ENCODE assay signal across 8 cellular contexts in the genomic region with DNA sequence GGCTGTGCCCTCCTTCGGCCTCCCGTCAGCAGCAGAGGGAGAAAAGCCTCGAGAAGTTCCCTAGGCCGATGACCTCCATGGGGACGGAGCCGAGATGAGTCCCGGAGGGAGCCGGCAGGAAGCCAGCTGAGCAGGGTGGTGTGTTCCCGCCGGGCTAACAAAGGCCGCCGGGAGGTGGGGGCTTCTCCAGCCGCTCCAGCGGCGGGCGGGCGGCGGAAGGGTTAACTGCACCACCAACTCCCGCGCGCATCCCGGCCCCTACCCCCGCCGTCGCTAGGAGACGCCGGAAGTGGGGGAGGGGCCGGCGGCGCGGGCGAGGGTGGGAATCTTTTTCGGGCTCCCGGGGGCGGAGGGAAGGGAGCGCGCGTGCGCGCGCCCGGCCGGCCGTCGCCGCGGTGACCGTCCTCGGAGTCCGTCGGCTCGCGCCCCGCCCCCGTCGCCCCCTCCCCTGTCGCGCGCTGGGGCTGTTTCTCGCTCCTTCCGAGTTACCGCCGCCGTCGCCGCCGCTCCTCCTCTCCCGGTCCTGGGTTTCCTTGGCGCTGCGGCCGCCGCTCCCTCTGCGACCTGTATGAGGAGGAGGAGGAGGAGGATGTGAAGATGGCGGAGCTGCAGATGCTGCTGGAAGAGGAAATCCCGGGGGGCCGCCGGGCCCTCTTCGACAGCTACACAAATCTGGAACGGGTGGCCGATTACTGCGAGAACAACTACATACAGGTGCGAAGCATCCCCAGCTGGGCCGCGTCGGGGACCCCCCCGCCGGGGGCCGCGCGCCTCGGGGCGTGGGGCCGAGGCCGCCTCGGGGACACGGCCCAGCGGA. TPM values are rescaled to one million over a fixed set of nuclear protein-coding genes. Genes with fewer than 3 reads are reported as not detected.
DNase-seq lines count a peak whose midpoint lies in the region; ATAC-seq and TF ChIP-seq lines count a peak whose summit lies in the region.

TSS of gene ABI2 (plus strand) at position 477 of the 817 bp plus-strand sequence. CDS start at position 598, 121 bp downstream.

- no peaks in the 10 kb centered on the region for H3K36me3 ChIP-seq in spleen

- no peaks in the 10 kb centered on the region for H3K27me3 ChIP-seq in spleen (replicated peaks in 1 of 7)

- peak within 1 kb of the TSS; percentile 76 for H3K27ac Mint-ChIP-seq in activated B cell treated with CpG ODN at 0.5 μM for 24 hours

- CTCF ChIA-PET in activated B cell treated with CpG ODN at 0.5 μM for 24 hours (lab: Charles Lee) = no interaction called here

- no peak for TF ChIP-seq POLR2A in spleen (IDR thresholded peaks at IDR 0.05)

- H3K36me3 Mint-ChIP-seq in activated B cell treated with CpG ODN at 0.5 μM for 24 hours (ENCODE audit: low read depth) = peaks cover 6% of the 10 kb centered on the region

- peak within 1 kb of the TSS; percentile 27 to 86 (median 83) for H3K27ac ChIP-seq in spleen

- no peaks in the 10 kb centered on the region for H3K9me3 ChIP-seq in spleen

- TF ChIP-seq CTCF in activated B cell treated with CpG ODN at 0.5 μM for 24 hours (IDR thresholded peaks at IDR 0.05) = no peak
- no peak for TF ChIP-seq CTCF in spleen (IDR thresholded peaks at IDR 0.05 in 8 of 11, conservative IDR thresholded peaks at IDR 0.05 in 3 of 11)

- no peaks in the 10 kb centered on the region for H3K27me3 Mint-ChIP-seq in activated B cell treated with CpG ODN at 0.5 μM for 24 hours

- POLR2A ChIA-PET in activated B cell treated with CpG ODN at 0.5 μM for 24 hours (lab: Charles Lee) = interaction anchor here (1.7 kb wide), 1 partner anchor 89 kb away, joined by 10 read pairs; the partner anchor contains the start of gene CYP20A1

- peak within 1 kb of the TSS; percentile 83 to 100 (median 98) for H3K4me3 ChIP-seq in spleen

- peak; percentile 53 for ATAC-seq in HG03039 (IDR thresholded peaks at IDR 0.05; ENCODE audit: unreplicated experiment)
- ATAC-seq in activated B cell treated with CpG ODN at 0.5 μM for 24 hours (ENCODE audit: low read depth) = peak; percentile 67

- intact Hi-C loops in activated B cell treated with CpG ODN at 0.5 μM for 24 hours (cut with micrococcal nuclease) (loop anchor here (1.0 to 10.0 kb wide), 3 partner anchors 90 to 413 kb away; partner anchors contain the start of genes CARF, NBEAL1 and WDR12), spleen (cut with DNase I; ENCODE audit: low total_unique reads) (no loop called here)

- peak within 1 kb of the TSS; percentile 90 for H3K4me3 Mint-ChIP-seq in activated B cell treated with CpG ODN at 0.5 μM for 24 hours

- no peaks in the 10 kb centered on the region for H3K9me3 Mint-ChIP-seq in activated B cell treated with CpG ODN at 0.5 μM for 24 hours

- WGBS in spleen, 5 donors = 0 to 1% (median 1%) methylated on average over 32 to 97 of the region's 97 CpGs

- H3K4me1 Mint-ChIP-seq in activated B cell treated with CpG ODN at 0.5 μM for 24 hours = peaks cover 15% of the 10 kb centered on the region

- peaks cover 0 to 39% (median 26%) of the 10 kb centered on the region in 6 donors for H3K4me1 ChIP-seq in spleen

- peak; percentile 24 to 38 for DNase-seq in NOMO-1 (lab: John Stamatoyannopoulos, UW; ENCODE audit: unreplicated experiment in 2 of 2)
- DNase-seq in NOMO-1 treated with DMSO at 0.1 percent for 48 hours (lab: John Stamatoyannopoulos, UW; ENCODE audit: unreplicated experiment) = no peak
- peak; percentile 92 for DNase-seq in NCI-H2171 treated with DMSO at 0.1 percent for 48 hours (lab: John Stamatoyannopoulos, UW)
- DNase-seq in activated B cell treated with CpG ODN at 0.5 μM for 24 hours = peak; percentile 65
- peak; percentile 51 for DNase-seq in central memory CD4-positive, alpha-beta T cell
- DNase-seq in inferior parietal cortex (ENCODE audit: extremely low spot score) = peak; percentile 90
- DNase-seq in spleen = peak; percentile 89

RNA-seq across cellular contexts. Expression of gene ABI2, which starts in this region (rescaled TPM):
- total RNA-seq in activated B cell treated with CpG ODN at 0.5 μM for 24 hours = 13.8 and 17.3 TPM in 2 replicates
- 10 to 100 TPM; 30.1 to 46.9 (median 37.0) TPM for total RNA-seq in spleen
- 1 to 10 TPM; 6.0 to 9.6 (median 6.6) TPM for polyA plus RNA-seq in spleen
